In the genomic region with DNA sequence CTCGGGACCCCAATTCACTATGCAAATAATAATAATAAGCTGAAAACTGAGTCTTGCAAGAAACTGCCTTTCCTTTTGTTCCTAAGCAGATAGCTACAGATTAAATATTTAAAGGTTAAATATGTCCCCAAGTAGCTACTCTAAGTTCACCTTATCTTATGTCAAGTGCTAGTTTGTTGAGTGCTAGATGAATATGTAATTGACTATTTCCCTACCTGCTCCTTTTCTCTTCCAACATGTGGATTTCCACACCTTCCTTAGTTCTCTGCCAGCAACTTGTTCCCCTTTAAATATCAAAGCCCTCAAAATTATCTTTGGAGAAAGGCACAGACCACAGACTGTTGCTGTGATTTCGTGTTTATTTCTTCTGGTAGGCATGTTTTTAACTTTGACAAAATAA, we compare ENCODE assay signal across 31 cellular contexts.
"Had no signal": no experiment of that assay in that cellular context is flagged by ENCODE, and none has a peak within 500 bp of the region (broad histone marks: within the 10 kb centered on the region; RNA-seq: fewer than 3 reads in every experiment).

No MANE protein-coding gene starts in this region.

- H3K4me3 ChIP-seq: coronary artery, dorsolateral prefrontal cortex, esophagus muscularis mucosa, gastrocnemius medialis, heart right ventricle had no signal

- H3K36me3 Mint-ChIP-seq: activated naive CD8-positive, alpha-beta T cell had no signal

- ATAC-seq: activated CD4-positive, CD25-positive, alpha-beta regulatory T cell treated with anti-CD3 and anti-CD28 coated beads, Interleukin-2, amount 50 U/mL, for 24 hours; activated CD8-positive, alpha-beta T cell treated with anti-CD3 and anti-CD28 coated beads for 36 hours; activated T-cell treated with anti-CD3 and anti-CD28 coated beads, Interleukin-2, amount 50 U/mL, for 4 hours; activated T-helper 17 cell treated with anti-CD3 and anti-CD28 coated beads, Interleukin-2, amount 50 U/mL, for 72 hours; foreskin keratinocyte; gastrocnemius medialis; heart right ventricle had no signal

- H3K27me3 ChIP-seq: brain microvascular endothelial cell, dorsolateral prefrontal cortex, esophagus muscularis mucosa, foreskin keratinocyte, gastrocnemius medialis, heart right ventricle had no signal

- H3K9me3 ChIP-seq: esophagus muscularis mucosa, gastrocnemius medialis, heart right ventricle had no signal

- H3K27me3 Mint-ChIP-seq: activated B cell treated with CpG ODN at 0.5 μM for 24 hours; activated CD8-positive, alpha-beta T cell treated with anti-CD3 and anti-CD28 coated beads for 36 hours; activated naive CD8-positive, alpha-beta T cell; activated T-helper 17 cell treated with anti-CD3 and anti-CD28 coated beads, Interleukin-2, amount 50 U/mL, for 72 hours; central memory CD8-positive, alpha-beta T cell; dendritic cell treated with granulocyte-macrophage colony-stimulating factor and Interleukin-4, amounts not matched to agents 40 ng/mL and 50 ng/mL, for 4 days had no signal

- H3K4me1 Mint-ChIP-seq: activated B cell treated with CpG ODN at 0.5 μM for 24 hours; activated T-helper 17 cell treated with anti-CD3 and anti-CD28 coated beads, Interleukin-2, amount 50 U/mL, for 72 hours; central memory CD8-positive, alpha-beta T cell had no signal

- H3K36me3 ChIP-seq: brain microvascular endothelial cell, esophagus muscularis mucosa, gastrocnemius medialis, heart right ventricle, WERI-Rb-1 had no signal

- H3K4me3 Mint-ChIP-seq: activated B cell treated with CpG ODN at 0.5 μM for 24 hours; activated CD8-positive, alpha-beta T cell treated with anti-CD3 and anti-CD28 coated beads for 36 hours; activated naive CD8-positive, alpha-beta T cell; activated T-cell treated with anti-CD3 and anti-CD28 coated beads, Interleukin-2, amount 50 U/mL, for 4 hours; activated T-helper 17 cell treated with anti-CD3 and anti-CD28 coated beads, Interleukin-2, amount 50 U/mL, for 72 hours; central memory CD8-positive, alpha-beta T cell; dendritic cell treated with granulocyte-macrophage colony-stimulating factor and Interleukin-4, amounts not matched to agents 40 ng/mL and 50 ng/mL, for 4 days; T-helper 1 cell treated with Interleukin-12 subunit alpha and Interleukin-12 subunit beta and Interleukin-4 antibody, amounts not matched to agents 30 μg/mL and 1 μg/mL, for 36 hours; T-helper 2 cell treated with Interferon-gamma antibody and Interleukin-4, amounts not matched to agents 5 μg/mL and 100 μg/mL, for 36 hours had no signal

- H3K27ac ChIP-seq: brain microvascular endothelial cell, coronary artery, dorsolateral prefrontal cortex, esophagus muscularis mucosa, foreskin keratinocyte, gastrocnemius medialis, heart right ventricle, WERI-Rb-1 had no signal

- H3K27ac Mint-ChIP-seq: activated B cell treated with CpG ODN at 0.5 μM for 24 hours; activated CD8-positive, alpha-beta T cell treated with anti-CD3 and anti-CD28 coated beads for 36 hours; activated naive CD8-positive, alpha-beta T cell; activated T-helper 17 cell treated with anti-CD3 and anti-CD28 coated beads, Interleukin-2, amount 50 U/mL, for 72 hours; dendritic cell treated with granulocyte-macrophage colony-stimulating factor and Interleukin-4, amounts not matched to agents 40 ng/mL and 50 ng/mL, for 4 days; T-helper 1 cell treated with Interleukin-12 subunit alpha and Interleukin-12 subunit beta and Interleukin-4 antibody, amounts not matched to agents 30 μg/mL and 1 μg/mL, for 36 hours; T-helper 2 cell treated with Interferon-gamma antibody and Interleukin-4, amounts not matched to agents 5 μg/mL and 100 μg/mL, for 36 hours had no signal

- H3K9me3 Mint-ChIP-seq: activated CD8-positive, alpha-beta T cell treated with anti-CD3 and anti-CD28 coated beads for 36 hours; activated T-helper 17 cell treated with anti-CD3 and anti-CD28 coated beads, Interleukin-2, amount 50 U/mL, for 72 hours; T-helper 1 cell treated with Interleukin-12 subunit alpha and Interleukin-12 subunit beta and Interleukin-4 antibody, amounts not matched to agents 30 μg/mL and 1 μg/mL, for 36 hours; T-helper 2 cell treated with Interferon-gamma antibody and Interleukin-4, amounts not matched to agents 5 μg/mL and 100 μg/mL, for 36 hours had no signal

- DNase-seq: activated B cell treated with CpG ODN at 0.5 μM for 24 hours; activated CD4-positive, alpha-beta T cell treated with anti-CD3 and anti-CD28 coated beads for 48 hours; activated CD4-positive, alpha-beta T cell treated with anti-CD3 and anti-CD28 coated beads, Interleukin-2, amount 50 U/mL, for 1 hour; activated CD4-positive, alpha-beta T cell treated with anti-CD3 and anti-CD28 coated beads, Interleukin-2, amount 50 U/mL, for 48 hours; activated CD8-positive, alpha-beta memory T cell treated with anti-CD3 and anti-CD28 coated beads for 24 hours; activated CD8-positive, alpha-beta T cell treated with anti-CD3 and anti-CD28 coated beads for 36 hours; activated effector memory CD4-positive, alpha-beta T cell treated with Interleukin-2 at 50 U/mL for 16 hours; activated gamma-delta T cell treated with Interleukin-2 at 50 U/mL for 16 hours; activated naive CD4-positive, alpha-beta T cell treated with anti-CD3 and anti-CD28 coated beads, Interleukin-2, amount 50 U/mL, for 16 hours; activated naive CD4-positive, alpha-beta T cell treated with Interleukin-2 at 50 U/mL for 16 hours; activated T-cell treated with anti-CD3 and anti-CD28 coated beads, Interleukin-2, amount 50 U/mL, for 4 hours; amniotic stem cell; anterior cingulate cortex; brain microvascular endothelial cell; dorsolateral prefrontal cortex; effector memory CD4-positive, alpha-beta T cell; erythroblast; foreskin keratinocyte; gastrocnemius medialis; heart right ventricle; T1000; WERI-Rb-1 had no signal

- H3K4me1 ChIP-seq: esophagus muscularis mucosa, foreskin keratinocyte, gastrocnemius medialis, heart right ventricle had no signal
